Comparison of ENCODE assay signal across 11 cellular contexts in the genomic region with DNA sequence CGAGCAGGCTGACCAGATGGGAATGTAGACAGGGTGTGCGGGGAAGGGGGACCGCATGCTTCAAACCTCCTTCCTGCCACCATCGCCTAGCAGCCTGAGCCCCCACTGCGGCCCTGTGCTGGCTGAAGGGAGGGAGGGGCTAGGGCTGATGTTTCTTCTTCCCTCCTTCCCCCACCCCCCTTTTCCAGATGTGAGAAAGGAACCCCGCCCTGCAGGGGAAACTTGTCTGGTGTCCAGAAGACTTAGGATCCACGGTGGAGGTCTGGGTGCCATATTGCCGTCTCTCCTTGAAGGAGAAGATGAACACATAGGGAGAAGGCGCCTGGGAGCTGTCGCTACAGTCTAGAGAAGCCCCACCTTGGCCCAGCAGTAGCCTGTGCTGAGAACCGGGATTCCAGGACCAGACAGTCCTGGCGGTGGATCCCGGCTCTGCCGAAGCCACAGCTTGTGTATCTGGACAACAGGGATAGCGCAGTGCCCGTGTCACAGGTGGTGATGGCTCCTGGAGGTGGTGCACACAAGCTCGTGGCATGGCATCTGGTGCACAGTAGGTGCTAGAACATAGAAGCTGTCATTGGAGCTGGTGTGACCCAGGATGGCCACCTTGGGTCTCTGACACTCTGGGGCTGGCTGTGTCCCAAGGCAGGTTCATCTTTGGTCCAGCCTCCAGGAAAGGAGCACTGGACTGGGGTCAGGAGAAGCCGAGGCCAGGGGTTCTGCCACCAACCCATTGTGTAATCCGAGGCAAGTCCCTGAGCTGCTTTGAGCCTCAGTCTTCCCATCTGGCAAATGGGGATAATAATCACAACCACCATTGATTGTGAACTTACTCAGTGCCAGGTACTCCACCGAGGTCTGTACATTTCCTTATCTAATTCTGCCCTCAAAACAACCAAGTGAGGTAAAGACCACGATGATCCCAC.
DNase-seq lines count a peak whose midpoint lies in the region; ATAC-seq and TF ChIP-seq lines count a peak whose summit lies in the region.
"Had no signal": no experiment of that assay in that cellular context is flagged by ENCODE, and none has a peak within 500 bp of the region (broad histone marks: within the 10 kb centered on the region; RNA-seq: fewer than 3 reads in every experiment).

No MANE protein-coding gene starts in this region.

- H3K9me3 ChIP-seq in cardiac muscle cell (ENCODE audit: low read depth) (no peaks in the 10 kb centered on the region), SK-N-SH (no peaks in the 10 kb centered on the region)

- CTCF ChIA-PET in SK-N-SH (lab: Yijun Ruan, JAX), result interaction anchor here (0.6 to 2.7 kb wide), 8 partner anchors 13 to 272 kb away, joined by 3 to 10 read pairs (median 4); no protein-coding TSS in a partner anchor

- no peaks in the 10 kb centered on the region for H3K36me3 ChIP-seq in cardiac muscle cell
- no peaks in the 10 kb centered on the region for H3K36me3 ChIP-seq in urinary bladder (ENCODE audit: insufficient read depth)
- H3K36me3 ChIP-seq in SK-N-SH (replicated peaks in 1 of 2; ENCODE audit: control insufficient read depth in 1 of 2, insufficient read depth in 2 of 2, low read length in 1 of 2), result no peaks in the 10 kb centered on the region

- H3K36me3 Mint-ChIP-seq in effector memory CD8-positive, alpha-beta T cell (ENCODE audit: insufficient read depth), result peaks cover 50% of the 10 kb centered on the region
- peaks cover 6% of the 10 kb centered on the region for H3K36me3 Mint-ChIP-seq in nephron (ENCODE audit: low read depth)

- H3K9me3 Mint-ChIP-seq in effector memory CD8-positive, alpha-beta T cell, result peaks cover 3 to 6% of the 10 kb centered on the region in 2 donors
- H3K9me3 Mint-ChIP-seq in nephron, result peaks cover 6% of the 10 kb centered on the region

- no peaks in the 10 kb centered on the region for H3K9me2 ChIP-seq in SK-N-SH

- H3K27me3 ChIP-seq in cardiac muscle cell (no peaks in the 10 kb centered on the region), SK-N-SH (ENCODE audit: insufficient read depth) (no peaks in the 10 kb centered on the region)

- no peak overlapping the region for H3K4me2 ChIP-seq in SK-N-SH

- peak overlapping the region in 1 of 2 donors; percentile 77 for H3K4me3 Mint-ChIP-seq in effector memory CD8-positive, alpha-beta T cell
- H3K4me3 Mint-ChIP-seq in nephron, result peak overlapping the region; percentile 69 to 85 (median 84)

- H4K20me1 ChIP-seq in SK-N-SH (ENCODE audit: insufficient read depth), result no peaks in the 10 kb centered on the region

- WGBS in urinary bladder, result 68% methylated on average over 21 of the region's 21 CpGs
- 94% methylated on average over 18 of the region's 21 CpGs for WGBS in SK-N-SH (ENCODE audit: low lambda C conversion rate)

- TF ChIP-seq RAD21 in SK-N-SH (IDR thresholded peaks at IDR 0.05; ENCODE audit: low read length), result no peak

- H3K4me3 ChIP-seq in cardiac muscle cell (no peak overlapping the region), urinary bladder (ENCODE audit: low read depth, low read length) (no peak overlapping the region), SK-N-SH (ENCODE audit: low read depth in 2 of 2, low read length in 1 of 2) (no peak overlapping the region)

- H3K4me1 ChIP-seq in cardiac muscle cell (ENCODE audit: low read depth) (peaks cover 20% of the 10 kb centered on the region), urinary bladder (ENCODE audit: insufficient read depth) (peaks cover 2% of the 10 kb centered on the region), SK-N-SH (ENCODE audit: control insufficient read depth in 1 of 2, insufficient read depth in 2 of 2, low read depth in 1 of 2, low read length in 1 of 2) (peaks cover 21 to 63% of the 10 kb centered on the region in 2 experiments; a peak in 3 of 4 replicates)

- H3K9ac ChIP-seq in SK-N-SH, result no peak overlapping the region

- TF ChIP-seq EP300 in SK-N-SH (IDR thresholded peaks at IDR 0.05; ENCODE audit: borderline replicate concordance in 1 of 2, low read depth in 1 of 2, low read length in 1 of 2), result no peak

- H3K27ac ChIP-seq in cardiac muscle cell, result peak overlapping the region; percentile 99
- H3K27ac ChIP-seq in urinary bladder (ENCODE audit: low read depth), result peak overlapping the region; percentile 30
- H3K27ac ChIP-seq in SK-N-SH (ENCODE audit: low read depth in 2 of 2, low read length in 1 of 2), result peak overlapping the region in 1 of 2 experiments; percentile 97; a peak in 2 of 4 replicates

- DNase-seq in cardiac muscle cell (ENCODE audit: low read depth in 1 of 2, low spot score in 1 of 2) (no peak), left cardiac atrium (no peak), SK-N-SH (no peak)
- DNase-seq in effector memory CD8-positive, alpha-beta T cell, result no peak
- DNase-seq: foreskin melanocyte, NCI-H2081 had no signal

- TF ChIP-seq CTCF in cardiac muscle cell (IDR thresholded peaks at IDR 0.05; ENCODE audit: low read depth, low read length), result no peak
- no peak for TF ChIP-seq CTCF in nephron (IDR thresholded peaks at IDR 0.05; ENCODE audit: unreplicated experiment in 3 of 3)
- TF ChIP-seq CTCF in SK-N-SH (IDR thresholded peaks at IDR 0.05), result no peak

- H2AFZ ChIP-seq in SK-N-SH (ENCODE audit: low read depth), result no peak overlapping the region

- ATAC-seq in left cardiac atrium (no peak), HG03469 (IDR thresholded peaks at IDR 0.05; ENCODE audit: unreplicated experiment) (no peak), GM21526 (IDR thresholded peaks at IDR 0.05; ENCODE audit: low FRiP score, unreplicated experiment) (no peak)
- no peak for ATAC-seq in effector memory CD8-positive, alpha-beta T cell (replicated peaks)

- peak overlapping the region; percentile 88 to 95 for H3K27ac Mint-ChIP-seq in effector memory CD8-positive, alpha-beta T cell
- H3K27ac Mint-ChIP-seq in nephron, result peak overlapping the region; percentile 99 to 100 (median 100)

- intact Hi-C loops in left cardiac atrium (cut with DNase I), result loop anchor here in 1 of 2 donors (5.0 kb wide), 1 partner anchor 42 kb away; no protein-coding TSS in a partner anchor

- peaks cover 6% of the 10 kb centered on the region for H3F3A ChIP-seq in SK-N-SH (replicated peaks; ENCODE audit: insufficient read depth)

- H3K4me1 Mint-ChIP-seq in effector memory CD8-positive, alpha-beta T cell (ENCODE audit: low read depth in 2 of 2), result peaks cover 10 to 29% of the 10 kb centered on the region in 2 donors
- peaks cover 49% of the 10 kb centered on the region for H3K4me1 Mint-ChIP-seq in nephron

- POLR2A ChIA-PET in SK-N-SH (lab: Yijun Ruan, JAX), result interaction anchor here (1.4 to 1.9 kb wide), 3 partner anchors 17 to 241 kb away, joined by 3 to 11 read pairs (median 5); no protein-coding TSS in a partner anchor

- no peaks in the 10 kb centered on the region for H3K27me3 Mint-ChIP-seq in effector memory CD8-positive, alpha-beta T cell
- H3K27me3 Mint-ChIP-seq in nephron (ENCODE audit: low read depth), result peaks cover 6% of the 10 kb centered on the region
- H3K27me3 Mint-ChIP-seq: stimulated activated naive CD8-positive, alpha-beta T cell treated with anti-CD3 and anti-CD28 coated beads, Interleukin-15, Interleukin-2, amounts not matched to agents 100 ng/mL and 50 ng/mL, for 24 hours had no signal

- no peaks in the 10 kb centered on the region for H3K79me2 ChIP-seq in SK-N-SH (ENCODE audit: insufficient read depth)

TF ChIP-seq in SK-N-SH, 30 proteins besides CTCF, POLR2A, EP300 and RAD21:
- TF ChIP-seq MEF2A (IDR thresholded peaks at IDR 0.05; ENCODE audit: borderline replicate concordance, low read depth) (no peak), TAF1 (IDR thresholded peaks at IDR 0.05; ENCODE audit: borderline replicate concordance, low read depth, low read length) (no peak), ELF1 (IDR thresholded peaks at IDR 0.05) (no peak), SIN3A (IDR thresholded peaks at IDR 0.05; ENCODE audit: borderline replicate concordance, low read depth, low read length) (no peak), FOXM1 (IDR thresholded peaks at IDR 0.05; ENCODE audit: low read depth) (no peak), TEAD4 (IDR thresholded peaks at IDR 0.05; ENCODE audit: borderline replicate concordance, insufficient read depth) (no peak), MXI1 (IDR thresholded peaks at IDR 0.05; ENCODE audit: low read depth, low read length) (no peak), EZH2phosphoT487 (IDR thresholded peaks at IDR 0.05; ENCODE audit: borderline replicate concordance, low read depth) (no peak), TCF12 (IDR thresholded peaks at IDR 0.05) (no peak), REST (IDR thresholded peaks at IDR 0.05; ENCODE audit: low read depth, low read length) (no peak)
- TF ChIP-seq, protein P1, sequence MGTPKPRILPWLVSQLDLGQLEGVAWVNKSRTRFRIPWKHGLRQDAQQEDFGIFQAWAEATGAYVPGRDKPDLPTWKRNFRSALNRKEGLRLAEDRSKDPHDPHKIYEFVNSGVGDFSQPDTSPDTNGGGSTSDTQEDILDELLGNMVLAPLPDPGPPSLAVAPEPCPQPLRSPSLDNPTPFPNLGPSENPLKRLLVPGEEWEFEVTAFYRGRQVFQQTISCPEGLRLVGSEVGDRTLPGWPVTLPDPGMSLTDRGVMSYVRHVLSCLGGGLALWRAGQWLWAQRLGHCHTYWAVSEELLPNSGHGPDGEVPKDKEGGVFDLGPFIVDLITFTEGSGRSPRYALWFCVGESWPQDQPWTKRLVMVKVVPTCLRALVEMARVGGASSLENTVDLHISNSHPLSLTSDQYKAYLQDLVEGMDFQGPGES (IDR thresholded peaks at IDR 0.05; ENCODE audit: low read depth, low read length), result no peak
